8 cellular contexts compared by ENCODE assay signal in the genomic region with DNA sequence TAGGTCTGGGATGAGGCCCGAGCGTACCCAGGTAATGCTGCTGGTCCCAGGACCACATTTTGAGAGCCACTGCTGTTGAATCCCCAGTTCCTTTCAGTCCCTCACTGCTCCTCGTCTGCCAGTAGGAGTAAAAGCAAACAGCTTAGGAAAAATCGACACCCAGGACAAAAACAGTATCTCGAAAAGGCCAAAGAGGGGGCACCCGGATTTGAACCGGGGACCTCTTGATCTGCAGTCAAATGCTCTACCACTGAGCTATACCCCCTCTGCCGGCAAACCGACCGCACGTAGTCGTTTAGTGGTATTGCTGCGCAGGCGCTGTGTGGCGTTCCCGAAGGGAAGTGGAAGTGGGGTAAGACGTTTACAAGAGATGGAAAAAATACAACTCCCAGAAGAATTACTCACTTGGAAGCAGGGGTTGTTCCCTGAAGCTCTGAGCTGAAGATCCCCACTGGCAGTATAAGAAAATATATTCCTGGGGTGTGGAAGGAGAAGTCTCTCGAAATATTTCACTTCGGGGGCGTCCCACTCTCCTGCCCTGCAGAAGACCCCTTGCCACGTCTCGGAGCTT. TPM values are rescaled to one million over a fixed set of nuclear protein-coding genes. Genes with fewer than 3 reads are reported as not detected.
DNase-seq lines count a peak whose midpoint lies in the region; ATAC-seq and TF ChIP-seq lines count a peak whose summit lies in the region.

No MANE protein-coding gene starts in this region.

- H3K4me1 Mint-ChIP-seq in HFFc6 (ENCODE audit: low read depth): peaks cover 27% of the 10 kb centered on the region
- peaks cover 13% of the 10 kb centered on the region for H3K4me1 Mint-ChIP-seq in type B pancreatic cell (ENCODE audit: unreplicated experiment)

- H3K36me3 Mint-ChIP-seq in HFFc6 (ENCODE audit: low read depth) (no peaks in the 10 kb centered on the region), type B pancreatic cell (peaks cover 6% of the 10 kb centered on the region)

- peak overlapping the region; percentile 90 for H3K27ac ChIP-seq in angular gyrus (ENCODE audit: low read depth, low read length)

- ATAC-seq in left ventricle myocardium superior: peak; percentile 84

- H3K27ac Mint-ChIP-seq in HFFc6 (peak overlapping the region; percentile 82), type B pancreatic cell (peak overlapping the region; percentile 94)

- peak overlapping the region; percentile 96 for H3K4me3 Mint-ChIP-seq in HFFc6
- H3K4me3 Mint-ChIP-seq in type B pancreatic cell: peak overlapping the region; percentile 98

- H3K9me3 Mint-ChIP-seq in HFFc6 (no peaks in the 10 kb centered on the region), type B pancreatic cell (no peaks in the 10 kb centered on the region)

- intact Hi-C loops in left ventricle myocardium superior (cut with micrococcal nuclease) (loop anchor here (5.0 kb wide), 1 partner anchor 171 kb away; no protein-coding TSS in a partner anchor), posterior vena cava (cut with DNase I) (loop anchor here (2.0 to 10.0 kb wide), 4 partner anchors 86 to 171 kb away; no protein-coding TSS in a partner anchor)

- H3K27me3 Mint-ChIP-seq in HFFc6 (ENCODE audit: insufficient read depth): peaks cover 14% of the 10 kb centered on the region
- peaks cover 53% of the 10 kb centered on the region for H3K27me3 Mint-ChIP-seq in type B pancreatic cell

- TF ChIP-seq CTCF in HFFc6 (IDR thresholded peaks at IDR 0.05): peak; percentile 22; the same call in 1 of the 2 replicates
- no peak for TF ChIP-seq CTCF in type B pancreatic cell (conservative IDR thresholded peaks at IDR 0.05)

- DNase-seq in DMS79 treated with DMSO at 0.1 percent for 48 hours (lab: John Stamatoyannopoulos, UW): peak; percentile 84
- peak; percentile 91 for DNase-seq in HFFc6
- peak; percentile 89 for DNase-seq in NCI-H1694 treated with DMSO at 0.1 percent for 48 hours (lab: John Stamatoyannopoulos, UW)
- DNase-seq in T-helper 2 cell: peak; percentile 79 to 90 (median 85)
- DNase-seq in left ventricle myocardium superior: peak; percentile 91
- peak; percentile 97 for DNase-seq in posterior vena cava (ENCODE audit: low spot score)
- DNase-seq in type B pancreatic cell (ENCODE audit: extremely low spot score, unreplicated experiment): peak; percentile 98

RNA-seq across cellular contexts. Expression of a gene that starts 2.2 kb away (rescaled TPM):
- 1 to 10 TPM in 2 of 6 experiments, under 1 TPM in 4; 0.20 to 2.2 (median 0.69) TPM for total RNA-seq in HFFc6 (2021; fragmentation: NEBNext Ultra II Directional; extraction: Animal tissue kit (Norgen Biotek cat#: 25700))
- 15.8 TPM for total RNA-seq in left ventricle myocardium superior
- total RNA-seq in posterior vena cava: 10 to 100 TPM; 16.0 to 27.2 TPM
- total RNA-seq in type B pancreatic cell (ENCODE audit: low replicate concordance): 1.7 and 5.0 TPM in 2 replicates

RNA-seq across cellular contexts. Expression of a gene that starts 12.3 kb away (rescaled TPM):
- total RNA-seq in HFFc6 (2021; fragmentation: NEBNext Ultra II Directional; extraction: Animal tissue kit (Norgen Biotek cat#: 25700)): not detected
- total RNA-seq in left ventricle myocardium superior (not detected), posterior vena cava (not detected), type B pancreatic cell (ENCODE audit: low replicate concordance) (not detected in 2 replicates)

RNA-seq across cellular contexts. Expression of a gene that starts 43.8 kb away (rescaled TPM):
- total RNA-seq in HFFc6 (2021; fragmentation: NEBNext Ultra II Directional; extraction: Animal tissue kit (Norgen Biotek cat#: 25700)): 1 to 10 TPM; 5.1 to 7.0 (median 6.1) TPM
- total RNA-seq in left ventricle myocardium superior (5.7 TPM), posterior vena cava (10 to 100 TPM in 1 of 2 donors, 1 to 10 TPM in 1; 8.8 to 11.3 TPM), type B pancreatic cell (ENCODE audit: low replicate concordance) (1.8 and 9.5 TPM in 2 replicates)

RNA-seq across cellular contexts. Expression of a gene that starts 46.5 kb away (rescaled TPM):
- total RNA-seq in HFFc6 (2021; fragmentation: NEBNext Ultra II Directional; extraction: Animal tissue kit (Norgen Biotek cat#: 25700)): 1,000 to 10,000 TPM; 1,574 to 1,911 (median 1,762) TPM
- total RNA-seq in left ventricle myocardium superior: 992 TPM
- total RNA-seq in posterior vena cava: 1,000 to 10,000 TPM; 1,084 to 1,135 TPM
- 1,605 and 1,703 TPM in 2 replicates for total RNA-seq in type B pancreatic cell (ENCODE audit: low replicate concordance)

Comparison
In these comparisons a context has a peak if more than half of its experiments do, and no peak if none do; other contexts are left out.
1. Peak in every context shown above with its lines: DNase-seq, ATAC-seq and H3K27ac ChIP-seq.